ENCODE assay signal across 10 cellular contexts in genomic region chr4:163344147-163345050, GRCh38. TPM values are rescaled to one million over a fixed set of nuclear protein-coding genes. Genes with fewer than 3 reads are reported as not detected.
A peak's percentile ranks its signal among the peaks of the same experiment; 100 is the strongest.
DNase-seq lines count a peak whose midpoint lies in the region; ATAC-seq, FAIRE-seq and TF ChIP-seq lines count a peak whose summit lies in the region.
"Had no signal": no experiment of that assay in that cellular context is flagged by ENCODE, and none has a peak within 500 bp of the region (broad histone marks: within the 10 kb centered on the region; RNA-seq: fewer than 3 reads in every experiment).

No MANE protein-coding gene starts in this region.

- H3K4me1 ChIP-seq in A673 (ENCODE audit: insufficient read depth, low read length, poor library complexity, severe bottlenecking) (peaks cover 15% of the 10 kb centered on the region), heart right ventricle (peaks cover 0 to 17% (median 9%) of the 10 kb centered on the region in 9 donors)
- H3K4me1 ChIP-seq: BLaER1 treated with 17β-estradiol and CSF1 and Interleukin-3, amounts not matched to agents 10 nM and 100 nM had no signal

- H3K36me3 ChIP-seq in A673 (ENCODE audit: insufficient read depth, low read length, poor library complexity, severe bottlenecking) (peaks cover 5% of the 10 kb centered on the region), heart right ventricle (no peaks in the 10 kb centered on the region)
- H3K36me3 ChIP-seq: BLaER1 treated with 17β-estradiol and CSF1 and Interleukin-3, amounts not matched to agents 10 nM and 100 nM had no signal

- ATAC-seq in SK-N-SH treated with all-trans-retinoic acid at 6 μM for 48 hours (peak; percentile 62), heart right ventricle (peak in 4 of 8 donors; percentile 26 to 56 (median 44)), omental fat pad (ENCODE audit: low FRiP score) (peak; percentile 64), GM18909 (IDR thresholded peaks at IDR 0.05; ENCODE audit: poor library complexity, unreplicated experiment) (no peak)

- no peak for FAIRE-seq in RCC 7860 (lab: Jason Lieb, UNC)

- H3K4me3 ChIP-seq in A673 (ENCODE audit: low read depth, low read length, poor library complexity, severe bottlenecking): peak overlapping the region; percentile 72
- H3K4me3 ChIP-seq in heart right ventricle: peak overlapping the region; percentile 25 to 56 (median 44)
- H3K4me3 ChIP-seq: BLaER1 treated with 17β-estradiol and CSF1 and Interleukin-3, amounts not matched to agents 10 nM and 100 nM had no signal

- CTCF ChIA-PET in A673 (lab: Charles Lee): no interaction called here

- H3K27ac ChIP-seq in A673 (ENCODE audit: low read depth, low read length, poor library complexity, severe bottlenecking) (peak overlapping the region; percentile 85), heart right ventricle (peak overlapping the region in 4 of 10 donors; percentile 22 to 65 (median 31))
- H3K27ac ChIP-seq: BLaER1 treated with 17β-estradiol and CSF1 and Interleukin-3, amounts not matched to agents 10 nM and 100 nM had no signal

- H3K9me3 ChIP-seq in A673 (ENCODE audit: low read depth, low read length, poor library complexity, severe bottlenecking) (no peaks in the 10 kb centered on the region), heart right ventricle (no peaks in the 10 kb centered on the region)

- H3K27me3 ChIP-seq in A673 (replicated peaks; ENCODE audit: insufficient read depth, low read depth, low read length, poor library complexity): no peaks in the 10 kb centered on the region
- H3K27me3 ChIP-seq in heart right ventricle: peaks cover 3 to 77% (median 55%) of the 10 kb centered on the region in 7 donors
- H3K27me3 ChIP-seq: BLaER1 treated with 17β-estradiol and CSF1 and Interleukin-3, amounts not matched to agents 10 nM and 100 nM had no signal

- intact Hi-C loops in A673 (cut with micrococcal nuclease; ENCODE audit: unreplicated experiment) (no loop called here), heart right ventricle (cut with DNase I) (no loop called here)

- TF ChIP-seq CTCF in A673 (conservative IDR thresholded peaks at IDR 0.05; ENCODE audit: low read depth, low read length): no peak
- TF ChIP-seq CTCF in heart right ventricle (IDR thresholded peaks at IDR 0.05): no peak
- TF ChIP-seq CTCF in omental fat pad (IDR thresholded peaks at IDR 0.05): no peak

- peak; percentile 36 for DNase-seq in A673 (ENCODE audit: low spot score)
- peak in 1 of 2 donors; percentile 20 for DNase-seq in heart right ventricle
- no peak for DNase-seq in omental fat pad (ENCODE audit: low spot score)
- DNase-seq in RCC 7860 (ENCODE audit: low spot score): no peak
- no peak for DNase-seq in activated CD4-positive, alpha-beta T cell treated with anti-CD3 and anti-CD28 coated beads for 1 hour
- no peak for DNase-seq in activated CD4-positive, alpha-beta T cell treated with anti-CD3 and anti-CD28 coated beads, Interleukin-2, amount 50 U/mL, for 48 hours
- DNase-seq: activated CD4-positive, alpha-beta memory T cell treated with anti-CD3 and anti-CD28 coated beads, Interleukin-2, amount 10 ng/mL, durations not matched to agents 7 days and 5 days had no signal

- TSS peak; percentile 52 for BruUV-seq in A673 (replicated peaks; lab: Mats Ljungman, UMichigan)

- 1 to 2% methylated on average over 47 to 50 of the region's 50 CpGs for WGBS in heart right ventricle, 2 donors

- POLR2A ChIA-PET in A673 (lab: Charles Lee; ENCODE audit: low non-redundant PET): no interaction called here

TF ChIP-seq in SK-N-SH treated with all-trans-retinoic acid at 6 μM for 48 hours, 23 proteins besides CTCF, POLR2A, EP300 and RAD21:
- no peak for TF ChIP-seq RARB (CRISPR knock-in tag; IDR thresholded peaks at IDR 0.05)
- no peak for TF ChIP-seq OSR1 (CRISPR knock-in tag; IDR thresholded peaks at IDR 0.05)
- TF ChIP-seq ISL1 (CRISPR knock-in tag; IDR thresholded peaks at IDR 0.05): no peak
- TF ChIP-seq SNAI2 (CRISPR knock-in tag; IDR thresholded peaks at IDR 0.05): no peak
- no peak for TF ChIP-seq ZNF8 (CRISPR knock-in tag; IDR thresholded peaks at IDR 0.05)
- TF ChIP-seq ZFP30 (CRISPR knock-in tag; IDR thresholded peaks at IDR 0.05): no peak
- no peak for TF ChIP-seq CREB5 (CRISPR knock-in tag; IDR thresholded peaks at IDR 0.05; ENCODE audit: low read depth)
- no peak for TF ChIP-seq PPARA (CRISPR knock-in tag; IDR thresholded peaks at IDR 0.05; ENCODE audit: borderline replicate concordance)
- TF ChIP-seq CSDC2 (CRISPR knock-in tag; IDR thresholded peaks at IDR 0.05): no peak
- no peak for TF ChIP-seq BACH2 (CRISPR knock-in tag; IDR thresholded peaks at IDR 0.05; ENCODE audit: borderline replicate concordance)
- no peak for TF ChIP-seq TOX (CRISPR knock-in tag; IDR thresholded peaks at IDR 0.05; ENCODE audit: borderline replicate concordance)
- no peak for TF ChIP-seq TCF4 (CRISPR knock-in tag; IDR thresholded peaks at IDR 0.05; ENCODE audit: borderline replicate concordance)
- no peak for TF ChIP-seq TSHZ2 (CRISPR knock-in tag; IDR thresholded peaks at IDR 0.05)
- no peak for TF ChIP-seq PATZ1 (CRISPR knock-in tag; IDR thresholded peaks at IDR 0.05; ENCODE audit: borderline replicate concordance)

RNA-seq across cellular contexts. Expression of gene NPY5R, which starts 0.7 kb away (rescaled TPM):
- 7.1 and 8.2 TPM in 2 replicates for total RNA-seq in A673 (2021)
- total RNA-seq in heart right ventricle: under 1 TPM in 4 of 10 donors, not detected in 6; 0.15 to 0.23 (median 0.19) TPM
- under 1 TPM; 0.07 to 0.15 TPM for polyA plus RNA-seq in heart right ventricle
- 1 to 10 TPM in 3 of 4 donors, not detected in 1; 2.8 to 4.8 (median 3.2) TPM for total RNA-seq in omental fat pad
- total RNA-seq: activated CD4-positive, alpha-beta memory T cell treated with anti-CD3 and anti-CD28 coated beads, Interleukin-2, amount 10 ng/mL, durations not matched to agents 7 days and 5 days had no signal

RNA-seq across cellular contexts. Expression of gene NPY1R, which starts 12.0 kb away (rescaled TPM):
- total RNA-seq in A673 (2021) (59.8 and 64.4 TPM in 2 replicates), heart right ventricle (1 to 10 TPM in 3 of 10 donors, under 1 TPM in 7; 0.52 to 1.3 (median 0.92) TPM), omental fat pad (10 to 100 TPM; 11.5 to 51.1 (median 37.9) TPM)
- polyA plus RNA-seq in heart right ventricle: 1 to 10 TPM in 1 of 2 donors, under 1 TPM in 1; 0.26 to 1.3 TPM
- total RNA-seq: activated CD4-positive, alpha-beta memory T cell treated with anti-CD3 and anti-CD28 coated beads, Interleukin-2, amount 10 ng/mL, durations not matched to agents 7 days and 5 days had no signal

Comparison
In these comparisons a context has a peak if more than half of its experiments do, and no peak if none do; other contexts are left out.
1. RNA of gene NPY1R, which starts 12.0 kb away (total RNA-seq): 59.8 to 64.4 TPM in A673 and 11.5 to 51.1 TPM in omental fat pad; 0.52 to 1.3 TPM in heart right ventricle; every median in the first group is over 4 times any median in the second.